9 cellular contexts compared by ENCODE assay signal in the genomic region with DNA sequence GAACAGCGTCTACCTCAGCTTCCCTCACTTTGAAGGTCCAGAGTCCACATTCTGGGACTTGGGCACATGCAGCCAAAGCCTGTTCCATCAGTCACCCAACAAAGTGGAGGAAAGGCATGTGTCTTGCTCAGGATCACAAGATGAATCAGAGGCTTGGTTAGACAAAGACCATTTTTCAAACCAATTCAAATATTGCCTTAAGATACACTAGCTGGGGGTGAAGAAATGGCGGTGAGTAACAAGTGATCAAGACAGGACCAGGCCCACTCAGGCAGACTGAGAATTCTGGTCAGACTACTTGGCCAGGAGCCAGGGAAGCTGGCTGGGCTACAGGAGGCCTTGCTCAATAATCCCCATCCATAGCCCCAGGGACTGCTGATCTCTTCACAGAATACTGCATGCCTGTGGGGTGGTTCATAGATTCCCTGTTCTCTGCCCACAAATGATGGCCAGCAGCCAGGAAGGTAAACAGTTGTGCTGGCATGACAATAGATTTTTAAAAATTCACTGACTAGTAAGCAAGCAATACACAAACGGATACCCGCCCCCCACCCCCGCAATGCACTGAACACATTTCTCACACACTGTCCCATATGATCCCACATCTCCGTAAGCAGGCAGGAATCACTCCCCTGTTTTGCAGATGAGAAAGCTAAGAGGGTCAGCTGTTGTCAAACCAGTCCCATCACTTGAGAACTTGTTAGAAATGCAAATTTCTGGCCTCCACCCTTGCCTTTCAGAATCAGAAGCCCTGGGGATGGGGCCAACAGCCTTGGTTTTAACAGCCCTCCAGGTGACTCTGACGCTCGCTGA. TPM values are rescaled to one million over a fixed set of nuclear protein-coding genes. Genes with fewer than 3 reads are reported as not detected.
DNase-seq lines count a peak whose midpoint lies in the region; ATAC-seq, FAIRE-seq and TF ChIP-seq lines count a peak whose summit lies in the region.
"Had no signal": no experiment of that assay in that cellular context is flagged by ENCODE, and none has a peak within 500 bp of the region (broad histone marks: within the 10 kb centered on the region; RNA-seq: fewer than 3 reads in every experiment).

No MANE protein-coding gene starts in this region.

- H4K20me1 ChIP-seq in keratinocyte (ENCODE audit: control insufficient read depth, extremely low read depth, insufficient read depth, low read length) = no peaks in the 10 kb centered on the region

- H3K4me1 ChIP-seq in keratinocyte (ENCODE audit: control insufficient read depth, extremely low read depth, insufficient read depth, low read length) (peaks cover 42% of the 10 kb centered on the region), uterus (no peaks in the 10 kb centered on the region)

- H3K9me1 ChIP-seq in keratinocyte (ENCODE audit: control insufficient read depth, extremely low read depth, insufficient read depth, low read length) = no peaks in the 10 kb centered on the region

- H3K79me2 ChIP-seq in keratinocyte (ENCODE audit: control insufficient read depth, insufficient read depth, low read length) = no peaks in the 10 kb centered on the region

- no peaks in the 10 kb centered on the region for H3K9me3 Mint-ChIP-seq in brain
- H3K9me3 Mint-ChIP-seq in stimulated activated naive CD8-positive, alpha-beta T cell treated with anti-CD3 and anti-CD28 coated beads, Interleukin-15, amount 100 ng/mL, for 72 hours = no peaks in the 10 kb centered on the region

- H3K9ac ChIP-seq in keratinocyte (ENCODE audit: control insufficient read depth, extremely low read depth, insufficient read depth, low read length) = peak overlapping the region; percentile 48

- H3K27ac ChIP-seq in keratinocyte (ENCODE audit: control insufficient read depth, insufficient read depth, low read length) = peak overlapping the region; percentile 93
- H3K27ac ChIP-seq in uterus = peak overlapping the region; percentile 11 to 52

- peaks cover 51% of the 10 kb centered on the region for H3K36me3 Mint-ChIP-seq in brain

- ATAC-seq in stimulated activated naive CD8-positive, alpha-beta T cell treated with anti-CD3 and anti-CD28 coated beads, Interleukin-15, amount 100 ng/mL, for 72 hours = no peak

- peak overlapping the region in 1 of 5 experiments; percentile 16 for H3K4me3 Mint-ChIP-seq in brain
- no peak overlapping the region for H3K4me3 Mint-ChIP-seq in stimulated activated naive CD8-positive, alpha-beta T cell treated with anti-CD3 and anti-CD28 coated beads, Interleukin-15, amount 100 ng/mL, for 72 hours

- H3K4me3 ChIP-seq in keratinocyte (ENCODE audit: control insufficient read depth in 2 of 3, extremely low read depth in 1 of 3, insufficient read depth in 2 of 3, low read depth in 1 of 3, low read length in 3 of 3) (peak overlapping the region in 2 of 3 experiments; percentile 16 to 22), uterus (no peak overlapping the region)
- H3K4me3 ChIP-seq: dorsolateral prefrontal cortex had no signal

- DNase-seq in DMS153 treated with DMSO at 0.1 percent for 48 hours (lab: John Stamatoyannopoulos, UW; ENCODE audit: unreplicated experiment) (peak; percentile 97), NCI-H2081 (lab: John Stamatoyannopoulos, UW) (peak; percentile 93 to 97), keratinocyte (ENCODE audit: low read depth, low spot score) (peak; percentile 100), uterus (peak; percentile 87 to 91)
- no peak for DNase-seq in activated effector memory CD4-positive, alpha-beta T cell treated with anti-CD3 and anti-CD28 coated beads, Interleukin-2, amount 50 U/mL, for 16 hours
- no peak for DNase-seq in stimulated activated naive CD8-positive, alpha-beta T cell treated with anti-CD3 and anti-CD28 coated beads, Interleukin-15, amount 100 ng/mL, for 72 hours
- DNase-seq in effector CD8-positive, alpha-beta T cell (lab: John Stamatoyannopoulos, UW) = no peak

- peaks cover 35% of the 10 kb centered on the region for H3K4me1 Mint-ChIP-seq in brain
- H3K4me1 Mint-ChIP-seq in stimulated activated naive CD8-positive, alpha-beta T cell treated with anti-CD3 and anti-CD28 coated beads, Interleukin-15, amount 100 ng/mL, for 72 hours = peaks cover 6% of the 10 kb centered on the region

- H3K27me3 ChIP-seq in keratinocyte (ENCODE audit: control insufficient read depth, extremely low read depth, insufficient read depth, low read length) (no peaks in the 10 kb centered on the region), uterus (no peaks in the 10 kb centered on the region)
- H3K27me3 ChIP-seq: dorsolateral prefrontal cortex had no signal

- peak overlapping the region; percentile 73 for H3K4me2 ChIP-seq in keratinocyte (ENCODE audit: control insufficient read depth, extremely low read depth, insufficient read depth, low read depth, low read length)

- H2AFZ ChIP-seq in keratinocyte (ENCODE audit: control insufficient read depth, low read length) = no peak overlapping the region

- H3K9me3 ChIP-seq in keratinocyte (ENCODE audit: control insufficient read depth, low read depth, low read length) (no peaks in the 10 kb centered on the region), uterus (no peaks in the 10 kb centered on the region)

- intact Hi-C loops in uterus (cut with DNase I; ENCODE audit: low total_unique reads) = no loop called here

- no peaks in the 10 kb centered on the region for H3K27me3 Mint-ChIP-seq in brain
- H3K27me3 Mint-ChIP-seq in stimulated activated naive CD8-positive, alpha-beta T cell treated with anti-CD3 and anti-CD28 coated beads, Interleukin-15, amount 100 ng/mL, for 72 hours = no peaks in the 10 kb centered on the region

- TF ChIP-seq CTCF in brain (conservative IDR thresholded peaks at IDR 0.05) (no peak), keratinocyte (optimal IDR thresholded peaks at IDR 0.05 in 1 of 3, IDR thresholded peaks at IDR 0.05 in 1 of 3, conservative IDR thresholded peaks at IDR 0.05 in 1 of 3; ENCODE audit: extremely low read depth in 1 of 3, insufficient read depth in 2 of 3, low read length in 3 of 3) (no peak), uterus (IDR thresholded peaks at IDR 0.05) (no peak)

- H3K27ac Mint-ChIP-seq in brain = peak overlapping the region in 3 of 5 experiments; percentile 25 to 78 (median 73)
- peak overlapping the region in 1 of 2 donors; percentile 80 for H3K27ac Mint-ChIP-seq in stimulated activated naive CD8-positive, alpha-beta T cell treated with anti-CD3 and anti-CD28 coated beads, Interleukin-15, amount 100 ng/mL, for 72 hours

- dilution Hi-C loops in keratinocyte (cut with MboI; ENCODE audit: extremely low pct_ligation_motif_present, low sequenced_read_pairs) = no loop called here

- H3K36me3 ChIP-seq in keratinocyte (ENCODE audit: control insufficient read depth in 2 of 2, extremely low read depth in 1 of 2, insufficient read depth in 2 of 2, low read length in 2 of 2) (peaks cover 5 to 6% of the 10 kb centered on the region in 2 experiments), uterus (no peaks in the 10 kb centered on the region)

- FAIRE-seq in keratinocyte (lab: Jason Lieb, UNC) = peak; percentile 94

- no peak for TF ChIP-seq POLR2A in uterus (IDR thresholded peaks at IDR 0.05)

RNA-seq across cellular contexts. Expression of a gene that starts 27.2 kb away (rescaled TPM):
- polyA plus RNA-seq in brain (ENCODE audit: insufficient read depth, low read depth, low replicate concordance) (138 TPM), keratinocyte (43.7 to 56.6 TPM (median 49.0 TPM) in 3 replicates)
- polyA plus RNA-seq in keratinocyte (2011; ENCODE audit: low read depth) = 64.5 TPM
- 45.5 and 64.3 TPM in 2 replicates for polyA plus RNA-seq in keratinocyte (2011; cell fraction: cytosol; rRNA removed)
- 36.5 and 44.1 TPM in 2 replicates for polyA plus RNA-seq in keratinocyte (2011; cell fraction: nucleus; rRNA removed)
- 31.0 and 46.4 TPM in 2 replicates for polyA plus RNA-seq in keratinocyte (2012; ENCODE audit: low replicate concordance)
- 51.0 to 77.9 TPM (median 62.7 TPM) in 3 replicates for polyA minus RNA-seq in keratinocyte
- 74.8 TPM for polyA minus RNA-seq in keratinocyte (2011; cell fraction: cytosol; rRNA and poly(A)+ RNA removed)
- polyA minus RNA-seq in keratinocyte (2011; cell fraction: nucleus; rRNA and poly(A)+ RNA removed) = 19.6 and 24.7 TPM in 2 replicates
- 10 to 100 TPM in 3 of 4 donors, 1 to 10 TPM in 1; 9.5 to 58.2 (median 45.6) TPM for total RNA-seq in uterus

Comparison
In these comparisons a context has a peak if more than half of its experiments do, and no peak if none do; other contexts are left out.
1. DNase-seq: peak in DMS153 treated with DMSO at 0.1 percent for 48 hours (single experiment), NCI-H2081 (2 of 2), keratinocyte (single experiment) and uterus (2 of 2); none in activated effector memory CD4-positive, alpha-beta T cell treated with anti-CD3 and anti-CD28 coated beads, Interleukin-2, amount 50 U/mL, for 16 hours (single experiment), stimulated activated naive CD8-positive, alpha-beta T cell treated with anti-CD3 and anti-CD28 coated beads, Interleukin-15, amount 100 ng/mL, for 72 hours (0 of 2) and effector CD8-positive, alpha-beta T cell (single experiment).
2. H3K4me3 ChIP-seq: peak in keratinocyte (2 of 3); none in uterus (0 of 2).